ENCODE assay signal across 3 cellular contexts in genomic region chr14:95210699-95211098, GRCh38.
TF ChIP-seq lines count a peak whose summit lies in the region.

No MANE protein-coding gene starts in this region.

TF ChIP-seq in A549, 52 proteins besides CTCF, POLR2A, EP300 and RAD21:
- TF ChIP-seq E2F6 (IDR thresholded peaks at IDR 0.05; ENCODE audit: borderline replicate concordance, low read depth): no peak
- no peak for TF ChIP-seq CHD4 (IDR thresholded peaks at IDR 0.05; ENCODE audit: borderline replicate concordance)
- TF ChIP-seq NR3C1 (IDR thresholded peaks at IDR 0.05): no peak
- no peak for TF ChIP-seq HOXA7 (CRISPR knock-in tag; IDR thresholded peaks at IDR 0.05)
- no peak for TF ChIP-seq PHF8 (IDR thresholded peaks at IDR 0.05; ENCODE audit: borderline replicate concordance, low read depth)
- no peak for TF ChIP-seq HMGXB4 (CRISPR knock-in tag; IDR thresholded peaks at IDR 0.05; ENCODE audit: borderline replicate concordance)
- TF ChIP-seq MAFK (IDR thresholded peaks at IDR 0.05; ENCODE audit: partially characterized antibody): peak; percentile 31
- no peak for TF ChIP-seq EHF (CRISPR knock-in tag; IDR thresholded peaks at IDR 0.05)
- TF ChIP-seq ELK1 (IDR thresholded peaks at IDR 0.05; ENCODE audit: low read depth, low read length): no peak

TF ChIP-seq in IMR-90, 13 proteins besides CTCF, POLR2A, EP300 and RAD21:
- no peak for TF ChIP-seq BHLHE40 (IDR thresholded peaks at IDR 0.05; ENCODE audit: low read depth, low read length)
- TF ChIP-seq SMC3 (IDR thresholded peaks at IDR 0.05; ENCODE audit: low read depth, low read length): no peak
- TF ChIP-seq RCOR1 (IDR thresholded peaks at IDR 0.05; ENCODE audit: insufficient replicate concordance, low read length): no peak
- no peak for TF ChIP-seq USF2 (IDR thresholded peaks at IDR 0.05; ENCODE audit: low read depth, low read length)
- no peak for TF ChIP-seq NFE2L2 (IDR thresholded peaks at IDR 0.05; ENCODE audit: low read depth, low read length)
- TF ChIP-seq FOS (IDR thresholded peaks at IDR 0.05; ENCODE audit: low read depth, low read length): no peak
- TF ChIP-seq MAFK (IDR thresholded peaks at IDR 0.05; ENCODE audit: low read depth, low read length): no peak
- no peak for TF ChIP-seq MAZ (IDR thresholded peaks at IDR 0.05; ENCODE audit: borderline replicate concordance, low read depth, low read length)
- no peak for TF ChIP-seq RFX5 (IDR thresholded peaks at IDR 0.05; ENCODE audit: low read depth, low read length)
- no peak for TF ChIP-seq CHD1 (IDR thresholded peaks at IDR 0.05; ENCODE audit: low read depth, low read length)
- no peak for TF ChIP-seq CEBPB (IDR thresholded peaks at IDR 0.05; ENCODE audit: low read depth, low read length)
- TF ChIP-seq ELK1 (IDR thresholded peaks at IDR 0.05; ENCODE audit: borderline replicate concordance, low read depth, low read length): no peak
- no peak for TF ChIP-seq MXI1 (IDR thresholded peaks at IDR 0.05; ENCODE audit: borderline replicate concordance, low read depth, low read length)

TF ChIP-seq in HepG2, 621 proteins besides CTCF, POLR2A, EP300 and RAD21 (continues in another document):
- peak; percentile 55; the same call in 1 of the 2 replicates for TF ChIP-seq ZMYM2 (CRISPR knock-in tag; IDR thresholded peaks at IDR 0.05)
- 0 out of 2 replicates have a peak, but pooled peaks have one; percentile 45 for TF ChIP-seq HDAC2 (CRISPR knock-in tag; IDR thresholded peaks at IDR 0.05)
- TF ChIP-seq ZGPAT (CRISPR knock-in tag; IDR thresholded peaks at IDR 0.05): peak; percentile 59; the same call in 1 of the 2 replicates
- no peak for TF ChIP-seq ZNF563 (CRISPR knock-in tag; IDR thresholded peaks at IDR 0.05)
- TF ChIP-seq BCL6 (CRISPR knock-in tag; IDR thresholded peaks at IDR 0.05): 0 out of 2 replicates have a peak, but pooled peaks have one; percentile 25
- TF ChIP-seq ZBTB7A (CRISPR knock-in tag; IDR thresholded peaks at IDR 0.05): peak; percentile 27; the same call in 1 of the 2 replicates
- no peak for TF ChIP-seq ZBTB20 (CRISPR knock-in tag; IDR thresholded peaks at IDR 0.05; ENCODE audit: borderline replicate concordance, low read depth)
- no peak for TF ChIP-seq ARHGAP35 (CRISPR knock-in tag; IDR thresholded peaks at IDR 0.05; ENCODE audit: borderline replicate concordance)
- peak; percentile 81 to 83 for TF ChIP-seq MAFK (conservative IDR thresholded peaks at IDR 0.05 in 1 of 2, IDR thresholded peaks at IDR 0.05 in 1 of 2; ENCODE audit: low read length in 2 of 2)
- no peak for TF ChIP-seq ZNF780A (CRISPR knock-in tag; IDR thresholded peaks at IDR 0.05)
- TF ChIP-seq THAP11 (CRISPR knock-in tag; IDR thresholded peaks at IDR 0.05): 0 out of 2 replicates have a peak, but pooled peaks have one; percentile 19
- TF ChIP-seq SATB2 (CRISPR knock-in tag; IDR thresholded peaks at IDR 0.05): no peak
- no peak for TF ChIP-seq XRCC5 (optimal IDR thresholded peaks at IDR 0.05; ENCODE audit: low read length)
- peak; percentile 94 for TF ChIP-seq ZMYM4 (CRISPR knock-in tag; IDR thresholded peaks at IDR 0.05)
- peak; percentile 57 for TF ChIP-seq HOXA3 (CRISPR knock-in tag; IDR thresholded peaks at IDR 0.05)
- peak; percentile 58 for TF ChIP-seq MED1 (CRISPR knock-in tag; IDR thresholded peaks at IDR 0.05)
- no peak for TF ChIP-seq SOX6 (IDR thresholded peaks at IDR 0.05)
- peak; percentile 51; the same call in 1 of the 2 replicates for TF ChIP-seq SOX6 (CRISPR knock-in tag; IDR thresholded peaks at IDR 0.05)
- TF ChIP-seq GABPA (IDR thresholded peaks at IDR 0.05; ENCODE audit: low read depth, low read length): no peak
- TF ChIP-seq GABPA (CRISPR knock-in tag; IDR thresholded peaks at IDR 0.05; ENCODE audit: low read depth): peak; percentile 34; the same call in 1 of the 2 replicates
- peak; percentile 85 for TF ChIP-seq MLX (CRISPR knock-in tag; IDR thresholded peaks at IDR 0.05)
- TF ChIP-seq IRF9 (CRISPR knock-in tag; IDR thresholded peaks at IDR 0.05; ENCODE audit: borderline replicate concordance): no peak
- peak; percentile 92 for TF ChIP-seq POGZ (CRISPR knock-in tag; IDR thresholded peaks at IDR 0.05)
- 0 out of 2 replicates have a peak, but pooled peaks have one; percentile 41 for TF ChIP-seq ZNF317 (CRISPR knock-in tag; IDR thresholded peaks at IDR 0.05)
- TF ChIP-seq SKIL (CRISPR knock-in tag; IDR thresholded peaks at IDR 0.05; ENCODE audit: borderline replicate concordance): no peak
- no peak for TF ChIP-seq ZNF841 (CRISPR knock-in tag; IDR thresholded peaks at IDR 0.05; ENCODE audit: borderline replicate concordance)
- peak; percentile 81 for TF ChIP-seq RXRA (CRISPR knock-in tag; IDR thresholded peaks at IDR 0.05)
- TF ChIP-seq MAFF (IDR thresholded peaks at IDR 0.05; ENCODE audit: low read depth, low read length): peak; percentile 65
- TF ChIP-seq GATAD2A (CRISPR knock-in tag; IDR thresholded peaks at IDR 0.05): peak; percentile 76
- peak; percentile 41; the same call in 1 of the 2 replicates for TF ChIP-seq NR2F6 (IDR thresholded peaks at IDR 0.05)
- peak; percentile 76 for TF ChIP-seq NR2F6 (CRISPR knock-in tag; IDR thresholded peaks at IDR 0.05)
- no peak for TF ChIP-seq YY1 (IDR thresholded peaks at IDR 0.05; ENCODE audit: insufficient read depth, insufficient replicate concordance, low read depth, low read length)
- no peak for TF ChIP-seq ZNF382 (CRISPR knock-in tag; IDR thresholded peaks at IDR 0.05; ENCODE audit: borderline replicate concordance)
- TF ChIP-seq ZBTB38 (CRISPR knock-in tag; IDR thresholded peaks at IDR 0.05): peak; percentile 90
- TF ChIP-seq HDAC1 (CRISPR knock-in tag; IDR thresholded peaks at IDR 0.05): peak; percentile 61; the same call in 1 of the 2 replicates
- TF ChIP-seq ZUFSP (CRISPR knock-in tag; IDR thresholded peaks at IDR 0.05; ENCODE audit: borderline replicate concordance): no peak
- 0 out of 2 replicates have a peak, but pooled peaks have one; percentile 17 for TF ChIP-seq KAT8 (CRISPR knock-in tag; IDR thresholded peaks at IDR 0.05)
- 0 out of 2 replicates have a peak, but pooled peaks have one; percentile 42 for TF ChIP-seq ZNF280B (CRISPR knock-in tag; IDR thresholded peaks at IDR 0.05; ENCODE audit: borderline replicate concordance)
- no peak for TF ChIP-seq SMC3 (IDR thresholded peaks at IDR 0.05; ENCODE audit: low read length)
- TF ChIP-seq PHF21A (CRISPR knock-in tag; IDR thresholded peaks at IDR 0.05): 0 out of 2 replicates have a peak, but pooled peaks have one; percentile 37
- peak; percentile 82 for TF ChIP-seq RXRB (CRISPR knock-in tag; IDR thresholded peaks at IDR 0.05; ENCODE audit: borderline replicate concordance)
- TF ChIP-seq NR2F1 (CRISPR knock-in tag; IDR thresholded peaks at IDR 0.05): peak in 1 of 2 experiments; percentile 43; a peak in 1 of 4 replicates
- no peak for TF ChIP-seq GTF2F1 (IDR thresholded peaks at IDR 0.05; ENCODE audit: low read length)
- peak; percentile 68 for TF ChIP-seq FOXP4 (CRISPR knock-in tag; IDR thresholded peaks at IDR 0.05)
- no peak for TF ChIP-seq HOXA9 (CRISPR knock-in tag; IDR thresholded peaks at IDR 0.05; ENCODE audit: borderline replicate concordance)
- TF ChIP-seq REST (IDR thresholded peaks at IDR 0.05; ENCODE audit: borderline replicate concordance in 1 of 2, low read depth in 1 of 2, low read length in 2 of 2): no peak
